10 cellular contexts compared by ENCODE assay signal in the genomic region with DNA sequence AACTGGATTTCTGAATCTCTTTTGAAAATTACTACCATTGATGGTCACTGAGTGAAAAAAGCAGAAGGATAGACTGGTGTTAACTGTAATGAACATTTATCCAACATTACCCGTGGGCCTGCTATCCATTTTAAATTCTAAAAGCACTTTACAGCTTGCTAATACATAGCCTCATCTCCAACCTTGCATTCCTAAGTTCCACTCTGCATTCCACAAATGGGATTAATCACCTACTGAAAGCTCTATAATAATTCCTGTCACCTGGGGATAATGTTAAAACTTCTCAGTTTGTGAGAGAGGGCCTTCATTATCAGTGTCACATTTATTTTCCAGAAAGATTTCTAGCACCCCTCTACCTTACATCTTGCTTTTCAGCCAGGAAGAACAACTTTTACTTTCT. TPM values are rescaled to one million over a fixed set of nuclear protein-coding genes. Genes with fewer than 3 reads are reported as not detected.
DNase-seq lines count a peak whose midpoint lies in the region; ATAC-seq lines count a peak whose summit lies in the region.
"Had no signal": no experiment of that assay in that cellular context is flagged by ENCODE, and none has a peak within 500 bp of the region (broad histone marks: within the 10 kb centered on the region; RNA-seq: fewer than 3 reads in every experiment).

No MANE protein-coding gene starts in this region.

- POLR2A ChIA-PET in activated naive CD8-positive, alpha-beta T cell treated with anti-CD3 and anti-CD28 coated beads, Interleukin-2, amount 10 ng/mL, durations not matched to agents 7 days and 5 days (lab: Charles Lee), result interaction anchor here (1.0 to 9.1 kb wide), 7 partner anchors 9 to 29 kb away, joined by 3 to 116 read pairs (median 5); no protein-coding TSS in a partner anchor

- H3K27ac Mint-ChIP-seq in activated CD8-positive, alpha-beta memory T cell treated with anti-CD3 and anti-CD28 coated beads, Interleukin-2, amount 10 ng/mL, durations not matched to agents 7 days and 5 days, result peak overlapping the region; percentile 93
- H3K27ac Mint-ChIP-seq in activated naive CD8-positive, alpha-beta T cell treated with anti-CD3 and anti-CD28 coated beads, Interleukin-2, amount 10 ng/mL, durations not matched to agents 7 days and 5 days, result peak overlapping the region; percentile 81

- ATAC-seq in activated CD8-positive, alpha-beta memory T cell treated with anti-CD3 and anti-CD28 coated beads, Interleukin-2, amount 10 ng/mL, durations not matched to agents 7 days and 5 days, result no peak
- ATAC-seq in activated naive CD8-positive, alpha-beta T cell treated with anti-CD3 and anti-CD28 coated beads, Interleukin-2, amount 10 ng/mL, durations not matched to agents 7 days and 5 days (ENCODE audit: low read depth), result no peak
- ATAC-seq in GM18502 (IDR thresholded peaks at IDR 0.05; ENCODE audit: poor library complexity, unreplicated experiment), result no peak

- peaks cover 81% of the 10 kb centered on the region for H3K4me1 Mint-ChIP-seq in activated CD8-positive, alpha-beta memory T cell treated with anti-CD3 and anti-CD28 coated beads, Interleukin-2, amount 10 ng/mL, durations not matched to agents 7 days and 5 days
- H3K4me1 Mint-ChIP-seq in activated naive CD8-positive, alpha-beta T cell treated with anti-CD3 and anti-CD28 coated beads, Interleukin-2, amount 10 ng/mL, durations not matched to agents 7 days and 5 days, result peaks cover 75% of the 10 kb centered on the region

- H3K9me3 Mint-ChIP-seq in activated CD8-positive, alpha-beta memory T cell treated with anti-CD3 and anti-CD28 coated beads, Interleukin-2, amount 10 ng/mL, durations not matched to agents 7 days and 5 days (ENCODE audit: low read depth), result no peaks in the 10 kb centered on the region
- H3K9me3 Mint-ChIP-seq in activated naive CD8-positive, alpha-beta T cell treated with anti-CD3 and anti-CD28 coated beads, Interleukin-2, amount 10 ng/mL, durations not matched to agents 7 days and 5 days, result no peaks in the 10 kb centered on the region

- peak overlapping the region; percentile 91 for H3K4me3 Mint-ChIP-seq in activated CD8-positive, alpha-beta memory T cell treated with anti-CD3 and anti-CD28 coated beads, Interleukin-2, amount 10 ng/mL, durations not matched to agents 7 days and 5 days
- H3K4me3 Mint-ChIP-seq in activated naive CD8-positive, alpha-beta T cell treated with anti-CD3 and anti-CD28 coated beads, Interleukin-2, amount 10 ng/mL, durations not matched to agents 7 days and 5 days, result peak overlapping the region; percentile 74

- DNase-seq in activated CD8-positive, alpha-beta memory T cell treated with anti-CD3 and anti-CD28 coated beads, Interleukin-2, amount 10 ng/mL, durations not matched to agents 7 days and 5 days, result no peak
- no peak for DNase-seq in activated CD8-positive, alpha-beta memory T cell treated with anti-CD3 and anti-CD28 coated beads, Interleukin-2, amount 50 U/mL, for 48 hours
- DNase-seq in NCI-H226 (peak; percentile 58), renal cortical epithelial cell (ENCODE audit: low read depth) (peak; percentile 65), NCI-H1436 treated with DMSO at 0.1 percent for 48 hours (lab: John Stamatoyannopoulos, UW) (no peak)
- DNase-seq in activated naive CD8-positive, alpha-beta T cell treated with anti-CD3 and anti-CD28 coated beads, Interleukin-2, amount 10 ng/mL, durations not matched to agents 7 days and 5 days, result no peak
- no peak for DNase-seq in stimulated activated CD4-positive, alpha-beta T cell treated with anti-CD3 and anti-CD28 coated beads, Interleukin-4, amount 100 ng/mL, for 24 hours
- DNase-seq: ACHN had no signal

- H3K36me3 Mint-ChIP-seq in activated CD8-positive, alpha-beta memory T cell treated with anti-CD3 and anti-CD28 coated beads, Interleukin-2, amount 10 ng/mL, durations not matched to agents 7 days and 5 days, result peaks cover 59% of the 10 kb centered on the region
- peaks cover 37% of the 10 kb centered on the region for H3K36me3 Mint-ChIP-seq in activated naive CD8-positive, alpha-beta T cell treated with anti-CD3 and anti-CD28 coated beads, Interleukin-2, amount 10 ng/mL, durations not matched to agents 7 days and 5 days

- CTCF ChIA-PET in activated CD8-positive, alpha-beta memory T cell treated with anti-CD3 and anti-CD28 coated beads, Interleukin-2, amount 10 ng/mL, durations not matched to agents 7 days and 5 days (lab: Charles Lee), result interaction anchor here (1.7 to 2.1 kb wide), 2 partner anchors 10 to 42 kb away, joined by 4 to 6 read pairs; no protein-coding TSS in a partner anchor

- H3K27me3 Mint-ChIP-seq in activated CD8-positive, alpha-beta memory T cell treated with anti-CD3 and anti-CD28 coated beads, Interleukin-2, amount 10 ng/mL, durations not matched to agents 7 days and 5 days, result no peaks in the 10 kb centered on the region
- no peaks in the 10 kb centered on the region for H3K27me3 Mint-ChIP-seq in activated naive CD8-positive, alpha-beta T cell treated with anti-CD3 and anti-CD28 coated beads, Interleukin-2, amount 10 ng/mL, durations not matched to agents 7 days and 5 days

RNA-seq across cellular contexts. Expression of a gene that starts 38.2 kb away (rescaled TPM):
- 100 to 1,000 TPM; 556 to 674 TPM for total RNA-seq in activated CD8-positive, alpha-beta memory T cell treated with anti-CD3 and anti-CD28 coated beads, Interleukin-2, amount 10 ng/mL, durations not matched to agents 7 days and 5 days
- total RNA-seq in activated naive CD8-positive, alpha-beta T cell treated with anti-CD3 and anti-CD28 coated beads, Interleukin-2, amount 10 ng/mL, durations not matched to agents 7 days and 5 days, result 100 to 1,000 TPM; 828 to 854 TPM
- total RNA-seq in renal cortical epithelial cell, result not detected in 2 replicates
- total RNA-seq: lung microvascular endothelial cell had no signal

Comparison
In these comparisons a context has a peak if more than half of its experiments do, and no peak if none do; other contexts are left out.
1. DNase-seq: peak in NCI-H226 (single experiment) and renal cortical epithelial cell (single experiment); none in activated CD8-positive, alpha-beta memory T cell treated with anti-CD3 and anti-CD28 coated beads, Interleukin-2, amount 10 ng/mL, durations not matched to agents 7 days and 5 days (single experiment), activated CD8-positive, alpha-beta memory T cell treated with anti-CD3 and anti-CD28 coated beads, Interleukin-2, amount 50 U/mL, for 48 hours (single experiment), activated naive CD8-positive, alpha-beta T cell treated with anti-CD3 and anti-CD28 coated beads, Interleukin-2, amount 10 ng/mL, durations not matched to agents 7 days and 5 days (single experiment), stimulated activated CD4-positive, alpha-beta T cell treated with anti-CD3 and anti-CD28 coated beads, Interleukin-4, amount 100 ng/mL, for 24 hours (single experiment) and NCI-H1436 treated with DMSO at 0.1 percent for 48 hours (single experiment).
2. RNA of a gene that starts 38.2 kb away (total RNA-seq): 828 to 854 TPM in activated naive CD8-positive, alpha-beta T cell treated with anti-CD3 and anti-CD28 coated beads, Interleukin-2, amount 10 ng/mL, durations not matched to agents 7 days and 5 days and 556 to 674 TPM in activated CD8-positive, alpha-beta memory T cell treated with anti-CD3 and anti-CD28 coated beads, Interleukin-2, amount 10 ng/mL, durations not matched to agents 7 days and 5 days; not detected in renal cortical epithelial cell; every median in the first group is over 100 times any median in the second.